9 cellular contexts compared by ENCODE assay signal in genomic region chr17:44522883-44523671, GRCh38. TPM values are rescaled to one million over a fixed set of nuclear protein-coding genes. Genes with fewer than 3 reads are reported as not detected.
A peak's percentile ranks its signal among the peaks of the same experiment; 100 is the strongest.
DNase-seq lines count a peak whose midpoint lies in the region; ATAC-seq and TF ChIP-seq lines count a peak whose summit lies in the region.
"Had no signal": no experiment of that assay in that cellular context is flagged by ENCODE, and none has a peak within 500 bp of the region (broad histone marks: within the 10 kb centered on the region; RNA-seq: fewer than 3 reads in every experiment).

No MANE protein-coding gene starts in this region.

- H3K4me2 ChIP-seq in parathyroid adenoma (ENCODE audit: low read length), result no peak overlapping the region

- ATAC-seq in activated CD8-positive, alpha-beta memory T cell treated with anti-CD3 and anti-CD28 coated beads, Interleukin-2, amount 10 ng/mL, durations not matched to agents 7 days and 5 days, result peak; percentile 68
- ATAC-seq in HG02798 (IDR thresholded peaks at IDR 0.05; ENCODE audit: poor library complexity, unreplicated experiment), result no peak

- H3K27me3 ChIP-seq in parathyroid adenoma (ENCODE audit: control insufficient read depth, insufficient read depth, low read length), result no peaks in the 10 kb centered on the region

- no peaks in the 10 kb centered on the region for H3K36me3 Mint-ChIP-seq in activated CD8-positive, alpha-beta memory T cell treated with anti-CD3 and anti-CD28 coated beads, Interleukin-2, amount 10 ng/mL, durations not matched to agents 7 days and 5 days

- H3K4me3 Mint-ChIP-seq in activated CD8-positive, alpha-beta memory T cell treated with anti-CD3 and anti-CD28 coated beads, Interleukin-2, amount 10 ng/mL, durations not matched to agents 7 days and 5 days, result no peak overlapping the region
- H3K4me3 Mint-ChIP-seq: central memory CD8-positive, alpha-beta T cell had no signal

- H3K9me3 ChIP-seq in parathyroid adenoma (ENCODE audit: control insufficient read depth, low read length), result no peaks in the 10 kb centered on the region

- no peak overlapping the region for H3K4me3 ChIP-seq in parathyroid adenoma (ENCODE audit: low read depth, low read length)

- TF ChIP-seq CTCF in parathyroid adenoma (IDR thresholded peaks at IDR 0.05), result peak; percentile 67

- H3K9me3 Mint-ChIP-seq in activated CD8-positive, alpha-beta memory T cell treated with anti-CD3 and anti-CD28 coated beads, Interleukin-2, amount 10 ng/mL, durations not matched to agents 7 days and 5 days (ENCODE audit: low read depth), result no peaks in the 10 kb centered on the region
- H3K9me3 Mint-ChIP-seq: central memory CD8-positive, alpha-beta T cell had no signal

- no peak overlapping the region for H3K27ac Mint-ChIP-seq in activated CD8-positive, alpha-beta memory T cell treated with anti-CD3 and anti-CD28 coated beads, Interleukin-2, amount 10 ng/mL, durations not matched to agents 7 days and 5 days

- CTCF ChIA-PET in activated CD8-positive, alpha-beta memory T cell treated with anti-CD3 and anti-CD28 coated beads, Interleukin-2, amount 10 ng/mL, durations not matched to agents 7 days and 5 days (lab: Charles Lee), result interaction anchor here (0.6 to 2.6 kb wide), 26 partner anchors 8 to 1516 kb away, joined by 3 to 24 read pairs (median 3); partner anchors contain the start of genes FAM171A2, GPATCH8 and SLC25A39

- H3K4me1 ChIP-seq in parathyroid adenoma, result no peaks in the 10 kb centered on the region

- no peak overlapping the region for H3K27ac ChIP-seq in parathyroid adenoma

- peak overlapping the region; percentile 61 for H2AFZ ChIP-seq in parathyroid adenoma

- H3K79me2 ChIP-seq in parathyroid adenoma, result no peaks in the 10 kb centered on the region

- peak; percentile 34 for DNase-seq in NCI-H345 (lab: John Stamatoyannopoulos, UW)
- no peak for DNase-seq in NCI-H345 treated with DMSO at 0.1 percent for 48 hours (lab: John Stamatoyannopoulos, UW; ENCODE audit: unreplicated experiment)
- peak; percentile 58 for DNase-seq in NCI-H748 (lab: John Stamatoyannopoulos, UW; ENCODE audit: unreplicated experiment)
- DNase-seq in activated CD8-positive, alpha-beta memory T cell treated with anti-CD3 and anti-CD28 coated beads, Interleukin-2, amount 10 ng/mL, durations not matched to agents 7 days and 5 days, result peak; percentile 77
- peak; percentile 57 for DNase-seq in fibroblast of gingiva (ENCODE audit: low read depth)
- no peak for DNase-seq in HK-2 (ENCODE audit: unreplicated experiment)

- H3K27me3 Mint-ChIP-seq in activated CD8-positive, alpha-beta memory T cell treated with anti-CD3 and anti-CD28 coated beads, Interleukin-2, amount 10 ng/mL, durations not matched to agents 7 days and 5 days, result peaks cover 8% of the 10 kb centered on the region

- no peak overlapping the region for H3K9ac ChIP-seq in parathyroid adenoma

- no peaks in the 10 kb centered on the region for H3K4me1 Mint-ChIP-seq in activated CD8-positive, alpha-beta memory T cell treated with anti-CD3 and anti-CD28 coated beads, Interleukin-2, amount 10 ng/mL, durations not matched to agents 7 days and 5 days
- H3K4me1 Mint-ChIP-seq: central memory CD8-positive, alpha-beta T cell had no signal

- no peaks in the 10 kb centered on the region for H3K36me3 ChIP-seq in parathyroid adenoma (ENCODE audit: control insufficient read depth, insufficient read depth, low read length)

RNA-seq across cellular contexts. Expression of gene GPATCH8, which starts 19.9 kb away (rescaled TPM):
- 10 to 100 TPM; 46.1 to 51.6 TPM for total RNA-seq in activated CD8-positive, alpha-beta memory T cell treated with anti-CD3 and anti-CD28 coated beads, Interleukin-2, amount 10 ng/mL, durations not matched to agents 7 days and 5 days

RNA-seq across cellular contexts. Expression of gene FZD2, which starts 34.2 kb away (rescaled TPM):
- total RNA-seq in activated CD8-positive, alpha-beta memory T cell treated with anti-CD3 and anti-CD28 coated beads, Interleukin-2, amount 10 ng/mL, durations not matched to agents 7 days and 5 days, result under 1 TPM in 1 of 2 experiments, not detected in 1; 0.30 TPM

Comparison
In these comparisons a context has a peak if more than half of its experiments do, and no peak if none do; other contexts are left out.
1. DNase-seq: peak in NCI-H345 (single experiment), NCI-H748 (single experiment), activated CD8-positive, alpha-beta memory T cell treated with anti-CD3 and anti-CD28 coated beads, Interleukin-2, amount 10 ng/mL, durations not matched to agents 7 days and 5 days (single experiment) and fibroblast of gingiva (single experiment); none in NCI-H345 treated with DMSO at 0.1 percent for 48 hours (single experiment) and HK-2 (single experiment).